In genomic region chr14:51167587-51168219, GRCh38 we compare ENCODE assay signal across 12 cellular contexts.
DNase-seq lines count a peak whose midpoint lies in the region; ATAC-seq and TF ChIP-seq lines count a peak whose summit lies in the region.
"Had no signal": no experiment of that assay in that cellular context is flagged by ENCODE, and none has a peak within 500 bp of the region (broad histone marks: within the 10 kb centered on the region; RNA-seq: fewer than 3 reads in every experiment).

No MANE protein-coding gene starts in this region.

- no peak overlapping the region for H3K9ac ChIP-seq in MM.1S (ENCODE audit: low read length)

- TF ChIP-seq CTCF in choroid plexus epithelial cell (conservative IDR thresholded peaks at IDR 0.05; ENCODE audit: low read depth, low read length) (no peak), gastrocnemius medialis (IDR thresholded peaks at IDR 0.05 in 4 of 5, conservative IDR thresholded peaks at IDR 0.05 in 1 of 5) (no peak), MM.1S (IDR thresholded peaks at IDR 0.05; ENCODE audit: low read length) (no peak)

- H3K36me3 ChIP-seq in gastrocnemius medialis (no peaks in the 10 kb centered on the region), MM.1S (replicated peaks; ENCODE audit: insufficient read depth, low read length) (no peaks in the 10 kb centered on the region)
- H3K36me3 ChIP-seq: colonic mucosa had no signal

- in situ Hi-C loops in gastrocnemius medialis (cut with MboI; ENCODE audit: low sequenced_read_pairs in 4 of 4): no loop called here

- peaks cover 5 to 18% of the 10 kb centered on the region in 2 donors for H3K4me1 ChIP-seq in gastrocnemius medialis
- no peaks in the 10 kb centered on the region for H3K4me1 ChIP-seq in MM.1S (ENCODE audit: low read length)
- H3K4me1 ChIP-seq: colonic mucosa had no signal

- ATAC-seq in GM18505 (IDR thresholded peaks at IDR 0.05; ENCODE audit: unreplicated experiment) (peak; percentile 62), gastrocnemius medialis (peak; percentile 88 to 96), GM21447 (IDR thresholded peaks at IDR 0.05; ENCODE audit: unreplicated experiment) (no peak), GM19324 (IDR thresholded peaks at IDR 0.05; ENCODE audit: low FRiP score, unreplicated experiment) (no peak)
- ATAC-seq: activated CD8-positive, alpha-beta memory T cell treated with anti-CD3 and anti-CD28 coated beads, Interleukin-2, amount 10 ng/mL, durations not matched to agents 7 days and 5 days had no signal

- TF ChIP-seq POLR2A in GM18505 (IDR thresholded peaks at IDR 0.05; ENCODE audit: borderline replicate concordance, extremely low read depth, insufficient read depth, insufficient read length) (no peak), gastrocnemius medialis (IDR thresholded peaks at IDR 0.05) (no peak)

- no peaks in the 10 kb centered on the region for H4K20me1 ChIP-seq in MM.1S (ENCODE audit: insufficient read depth, low read length)

- DNase-seq in M059J (ENCODE audit: low read depth) (peak; percentile 37), choroid plexus epithelial cell (ENCODE audit: low read depth) (peak; percentile 95), gastrocnemius medialis (no peak), MM.1S (no peak), mucosa of gallbladder (ENCODE audit: low spot score) (no peak)
- DNase-seq: activated CD8-positive, alpha-beta memory T cell treated with anti-CD3 and anti-CD28 coated beads, Interleukin-2, amount 10 ng/mL, durations not matched to agents 7 days and 5 days; colonic mucosa; DND-41; NCI-H226 had no signal

- no peak overlapping the region for H3K4me2 ChIP-seq in MM.1S (ENCODE audit: low read depth, low read length)

- H3K27ac ChIP-seq in gastrocnemius medialis: peak overlapping the region; percentile 16 to 62 (median 38)
- H3K27ac ChIP-seq in MM.1S (ENCODE audit: low read length): no peak overlapping the region
- H3K27ac ChIP-seq: colonic mucosa had no signal

- intact Hi-C loops in gastrocnemius medialis (cut with DNase I; ENCODE audit: low total_unique reads): no loop called here

- no peaks in the 10 kb centered on the region for H3K27me3 ChIP-seq in gastrocnemius medialis
- no peaks in the 10 kb centered on the region for H3K27me3 ChIP-seq in MM.1S (replicated peaks; ENCODE audit: insufficient read depth, low read length)
- H3K27me3 ChIP-seq: colonic mucosa had no signal

- H3K79me2 ChIP-seq in MM.1S (ENCODE audit: low read length): no peaks in the 10 kb centered on the region

- H2AFZ ChIP-seq in MM.1S (ENCODE audit: low read length): no peak overlapping the region

- H3K4me3 ChIP-seq in choroid plexus epithelial cell (ENCODE audit: low read depth, low read length) (no peak overlapping the region), gastrocnemius medialis (no peak overlapping the region), MM.1S (ENCODE audit: low read length) (no peak overlapping the region)
- H3K4me3 ChIP-seq: colonic mucosa had no signal

- no peaks in the 10 kb centered on the region for H3K9me2 ChIP-seq in MM.1S (replicated peaks; ENCODE audit: insufficient read depth, low read length)

- H3K9me3 ChIP-seq in gastrocnemius medialis: no peaks in the 10 kb centered on the region
- no peaks in the 10 kb centered on the region for H3K9me3 ChIP-seq in MM.1S (replicated peaks; ENCODE audit: insufficient read depth, low read length)
- H3K9me3 ChIP-seq: colonic mucosa had no signal

- H3F3A ChIP-seq in MM.1S (ENCODE audit: insufficient read depth, low read length): no peaks in the 10 kb centered on the region

Comparison
In these comparisons a context has a peak if more than half of its experiments do, and no peak if none do; other contexts are left out.
1. ATAC-seq: peak in GM18505 (single experiment) and gastrocnemius medialis (2 of 2); none in GM21447 (single experiment) and GM19324 (single experiment).
2. DNase-seq: peak in M059J (single experiment) and choroid plexus epithelial cell (single experiment); none in gastrocnemius medialis (0 of 2), MM.1S (single experiment) and mucosa of gallbladder (single experiment).